In genomic region chr3:142568393-142569017, GRCh38 we compare ENCODE assay signal across 16 cellular contexts. TPM values are rescaled to one million over a fixed set of nuclear protein-coding genes. Genes with fewer than 3 reads are reported as not detected.
DNase-seq lines count a peak whose midpoint lies in the region; ATAC-seq, FAIRE-seq and TF ChIP-seq lines count a peak whose summit lies in the region.
"Had no signal": no experiment of that assay in that cellular context is flagged by ENCODE, and none has a peak within 500 bp of the region (broad histone marks: within the 10 kb centered on the region; RNA-seq: fewer than 3 reads in every experiment).

No MANE protein-coding gene starts in this region.

- H4K91ac ChIP-seq in mesenchymal stem cell (ENCODE audit: low read length): peak overlapping the region; percentile 72

- H3K4ac ChIP-seq in mesenchymal stem cell (ENCODE audit: low read depth in 1 of 2, low read length in 2 of 2): no peak overlapping the region

- peaks cover 29% of the 10 kb centered on the region for H3K79me1 ChIP-seq in mesenchymal stem cell (replicated peaks; ENCODE audit: low read length, poor library complexity, severe bottlenecking)

- ATAC-seq in GM23338 (peak; percentile 97), K562 (peak; percentile 64), foreskin keratinocyte (no peak), GM19463 (IDR thresholded peaks at IDR 0.05; ENCODE audit: unreplicated experiment) (no peak)

- no peaks in the 10 kb centered on the region for H3K9me2 ChIP-seq in GM23338 (ENCODE audit: insufficient read depth)

- no peak overlapping the region for H3K9ac ChIP-seq in K562 (ENCODE audit: insufficient read depth in 1 of 2, low read depth in 2 of 2, low read length in 2 of 2)
- H3K9ac ChIP-seq in mesenchymal stem cell (ENCODE audit: low read length): no peak overlapping the region

- H2BK5ac ChIP-seq in mesenchymal stem cell (ENCODE audit: low read depth, low read length, poor library complexity, severe bottlenecking): no peak overlapping the region

- H3K14ac ChIP-seq in mesenchymal stem cell (ENCODE audit: low read length in 2 of 2): no peak overlapping the region

- H3K9me3 ChIP-seq in K562 (replicated peaks; ENCODE audit: control insufficient read depth, insufficient read depth, low read depth, low read length) (no peaks in the 10 kb centered on the region), mesenchymal stem cell (ENCODE audit: control insufficient read depth, low read length) (no peaks in the 10 kb centered on the region)

- TF ChIP-seq CTCF in GM23338 (conservative IDR thresholded peaks at IDR 0.05; ENCODE audit: low read depth in 2 of 2) (no peak), K562 (IDR thresholded peaks at IDR 0.05 in 2 of 3, conservative IDR thresholded peaks at IDR 0.05 in 1 of 3; ENCODE audit: insufficient read depth in 2 of 3, low read depth in 1 of 3, low read length in 3 of 3) (no peak), foreskin keratinocyte (conservative IDR thresholded peaks at IDR 0.05) (no peak)

- H4K20me1 ChIP-seq in GM23338 (replicated peaks; ENCODE audit: insufficient read depth) (no peaks in the 10 kb centered on the region; the same call in 1 of the 2 replicates), K562 (replicated peaks; ENCODE audit: control insufficient read depth, insufficient read depth, low read length) (no peaks in the 10 kb centered on the region)

- no peak overlapping the region for H2AK5ac ChIP-seq in mesenchymal stem cell (ENCODE audit: low read length, severe bottlenecking)

- H3K27ac Mint-ChIP-seq in GM23338: no peak overlapping the region

- peak overlapping the region in 1 of 2 experiments; percentile 35 for H3K18ac ChIP-seq in mesenchymal stem cell (ENCODE audit: low read depth in 1 of 2, low read length in 2 of 2)

- TF ChIP-seq EP300 in K562 (IDR thresholded peaks at IDR 0.05; ENCODE audit: low read length): no peak

- H3K4me3 ChIP-seq in GM23338 (peak overlapping the region; percentile 43; the same call in 1 of the 2 replicates), K562 (no peak overlapping the region), mesenchymal stem cell (ENCODE audit: insufficient read depth in 1 of 2, low read depth in 1 of 2, low read length in 2 of 2) (no peak overlapping the region)
- H3K4me3 ChIP-seq: PC-9 had no signal

- peaks cover 8% of the 10 kb centered on the region; the same call in 2 of the 3 replicates for H3K36me3 Mint-ChIP-seq in GM23338 (ENCODE audit: low read depth)

- no peak overlapping the region for H3K23ac ChIP-seq in mesenchymal stem cell (ENCODE audit: low read length in 2 of 2)

- intact Hi-C loops in K562 (cut with micrococcal nuclease): no loop called here

- H3F3A ChIP-seq in GM23338 (replicated peaks; ENCODE audit: low read depth): no peaks in the 10 kb centered on the region

- H2AFZ ChIP-seq in GM23338: peak overlapping the region; percentile 54; the same call in 1 of the 2 replicates
- no peak overlapping the region for H2AFZ ChIP-seq in K562 (ENCODE audit: low read depth, low read length)
- no peak overlapping the region for H2AFZ ChIP-seq in mesenchymal stem cell (ENCODE audit: low read depth, low read length)
- H2AFZ ChIP-seq: PC-9 had no signal

- H3K4me3 Mint-ChIP-seq in GM23338: peak overlapping the region; percentile 2; the same call in 1 of the 3 replicates

- POLR2A ChIA-PET in K562 (lab: Yijun Ruan, JAX): interaction anchor here (0.6 to 1.0 kb wide), 2 partner anchors 21 to 551 kb away, joined by 3 to 4 read pairs; partner anchors contain the start of gene CHST2

- H3K9me1 ChIP-seq in K562 (ENCODE audit: control insufficient read depth, insufficient read depth, low read length): no peaks in the 10 kb centered on the region

- no peaks in the 10 kb centered on the region for H3K9me3 Mint-ChIP-seq in GM23338

- no peak for TF ChIP-seq RAD21 in K562 (CRISPR knock-in tag; conservative IDR thresholded peaks at IDR 0.05 in 1 of 2, IDR thresholded peaks at IDR 0.05 in 1 of 2)

- H3K79me2 ChIP-seq in GM23338 (replicated peaks; ENCODE audit: insufficient read depth) (peaks cover 23% of the 10 kb centered on the region), K562 (ENCODE audit: control insufficient read depth, insufficient read depth, low read length) (peaks cover 44% of the 10 kb centered on the region)

- H3K27ac ChIP-seq in GM23338 (ENCODE audit: low read depth) (no peak overlapping the region), K562 (ENCODE audit: extremely low read depth, low read depth, low read length) (no peak overlapping the region), mesenchymal stem cell (ENCODE audit: low read length, poor library complexity, severe bottlenecking) (no peak overlapping the region), foreskin keratinocyte (no peak overlapping the region)
- H3K27ac ChIP-seq: PC-9 had no signal

- H2BK15ac ChIP-seq in mesenchymal stem cell (ENCODE audit: low read depth, poor library complexity, severe bottlenecking): no peak overlapping the region

- H3K4me2 ChIP-seq in GM23338: peak overlapping the region; percentile 63; the same call in 1 of the 2 replicates
- no peak overlapping the region for H3K4me2 ChIP-seq in K562 (ENCODE audit: insufficient read depth, low read length)
- no peak overlapping the region for H3K4me2 ChIP-seq in mesenchymal stem cell (ENCODE audit: low read length, poor library complexity, severe bottlenecking)
- H3K4me2 ChIP-seq: PC-9 had no signal

- DNase-seq in COLO668 (lab: John Stamatoyannopoulos, UW; ENCODE audit: unreplicated experiment): peak; percentile 1
- peak; percentile 92 for DNase-seq in GM23338 (ENCODE audit: low spot score)
- peak in 3 of 4 experiments; percentile 9 to 25 (median 19) for DNase-seq in K562 (ENCODE audit: extremely low read depth in 1 of 4, low spot score in 3 of 4)
- no peak for DNase-seq in mesenchymal stem cell
- no peak for DNase-seq in erythroblast (lab: John Stamatoyannopoulos, UW)
- DNase-seq in foreskin keratinocyte: no peak
- DNase-seq in NAMALWA (ENCODE audit: low spot score): no peak
- DNase-seq: AML-193, HCEC 1CT, KBM-7, NCI-H1092, NCI-H1694 treated with DMSO at 0.1 percent for 48 hours, NCI-H446 treated with DMSO at 0.1 percent for 48 hours, NCI-H774, PC-9 had no signal

- no TSS peak for BruUV-seq in K562 (replicated peaks; lab: Mats Ljungman, UMichigan)

- CTCF ChIA-PET in K562 (lab: Yijun Ruan, JAX; ENCODE audit: low intra/inter-chr PET ratio): no interaction called here

- H3K36me3 ChIP-seq in GM23338 (ENCODE audit: insufficient read depth) (no peaks in the 10 kb centered on the region), K562 (ENCODE audit: control insufficient read depth, insufficient read depth, low read length) (peaks cover 50% of the 10 kb centered on the region), mesenchymal stem cell (ENCODE audit: control insufficient read depth in 1 of 2, insufficient read depth in 2 of 2, low read depth in 1 of 2, low read length in 2 of 2) (peaks cover 5 to 30% of the 10 kb centered on the region in 2 experiments)

- no peak for FAIRE-seq in K562 (lab: Jason Lieb, UNC)

- H2BK12ac ChIP-seq in mesenchymal stem cell (ENCODE audit: low read length in 2 of 2): no peak overlapping the region

- in situ Hi-C loops in K562 (cut with MboI): no loop called here

- H3K4me1 ChIP-seq in GM23338 (ENCODE audit: insufficient read depth): no peaks in the 10 kb centered on the region
- peaks cover 0 to 7% of the 10 kb centered on the region in 2 experiments; a peak in 2 of 5 replicates for H3K4me1 ChIP-seq in K562 (replicated peaks in 1 of 2; ENCODE audit: control insufficient read depth in 2 of 2, insufficient read depth in 2 of 2, low read length in 2 of 2)
- peaks cover 6% of the 10 kb centered on the region for H3K4me1 ChIP-seq in mesenchymal stem cell (ENCODE audit: control insufficient read depth, insufficient read depth, low read depth, low read length)
- H3K4me1 ChIP-seq in foreskin keratinocyte: no peaks in the 10 kb centered on the region

- H3K27me3 ChIP-seq in GM23338 (ENCODE audit: insufficient read depth) (no peaks in the 10 kb centered on the region), K562 (ENCODE audit: control insufficient read depth in 2 of 2, insufficient read depth in 2 of 2, low read length in 2 of 2) (no peaks in the 10 kb centered on the region), mesenchymal stem cell (ENCODE audit: control insufficient read depth in 1 of 2, insufficient read depth in 1 of 2, low read length in 2 of 2) (no peaks in the 10 kb centered on the region), foreskin keratinocyte (no peaks in the 10 kb centered on the region)

- peaks cover 3% of the 10 kb centered on the region; the same call in 1 of the 3 replicates for H3K4me1 Mint-ChIP-seq in GM23338

- WGBS in K562 (ENCODE audit: insufficient coverage, low coverage, missing lambda C conversion rate): 93% methylated on average over 20 of the region's 21 CpGs
- WGBS in mesenchymal stem cell: 88% methylated on average over 21 of the region's 21 CpGs

- H3K27me3 Mint-ChIP-seq in GM23338 (ENCODE audit: insufficient read depth, low read depth, poor library complexity): no peaks in the 10 kb centered on the region

- no peak overlapping the region for H2BK120ac ChIP-seq in mesenchymal stem cell (ENCODE audit: low read depth, low read length)

- H4K8ac ChIP-seq in mesenchymal stem cell (ENCODE audit: low read length): no peak overlapping the region

- TF ChIP-seq POLR2A in K562 (conservative IDR thresholded peaks at IDR 0.05) (no peak), erythroblast (IDR thresholded peaks at IDR 0.05; ENCODE audit: low read length) (no peak)

RNA-seq across cellular contexts. Expression of gene ATR, which starts 10.0 kb away (rescaled TPM):
- 32.4 and 39.1 TPM in 2 replicates for total RNA-seq in GM23338 (2014; rRNA removed; shearing (Covaris generic))
- polyA plus RNA-seq in GM23338 (2016; fragmentation: Nextera tagmentation; extraction: Ambion mirVana): 28.4 and 29.7 TPM in 2 replicates
- total RNA-seq in K562 (2011; cell fraction: chromatin; rRNA removed; ENCODE audit: low replicate concordance): 37.1 and 152 TPM in 2 replicates
- total RNA-seq in K562 (2011; cell fraction: nucleolus; rRNA removed): 15.7 and 24.5 TPM in 2 replicates
- total RNA-seq in K562 (2011; cell fraction: nucleoplasm; rRNA removed): 41.6 and 44.8 TPM in 2 replicates
- 20.7 and 23.2 TPM in 2 replicates for total RNA-seq in K562 (2014; rRNA removed)
- 37.4 and 41.5 TPM in 2 replicates for total RNA-seq in K562 (2014; rRNA removed; fragmentation: Illumina TruSeq; extraction: Trizol)
- total RNA-seq in K562 (2015; rRNA removed; fragmentation: Illumina TruSeq; extraction: Trizol): 37.0 and 37.8 TPM in 2 replicates
- total RNA-seq in K562 (2021): 27.2 and 28.9 TPM in 2 replicates
- 22.9 and 33.6 TPM in 2 replicates for polyA plus RNA-seq in K562 (2011; rRNA removed)
- 4.5 and 8.3 TPM in 2 replicates for polyA plus RNA-seq in K562 (2011; cell fraction: cytosol; rRNA removed)
- polyA plus RNA-seq in K562 (2011; cell fraction: nucleus; rRNA removed): 30.9 and 39.1 TPM in 2 replicates
- 14.8 and 17.1 TPM in 2 replicates for polyA plus RNA-seq in K562 (2012)
- 16.8 and 21.9 TPM in 2 replicates for polyA plus RNA-seq in K562 (2014; fragmentation: Illumina TruSeq; extraction: Trizol)
- 10 to 100 TPM; 19.8 to 20.3 TPM for polyA plus RNA-seq in K562 (2014; fragmentation: Nextera tagmentation; extraction: Ambion mirVana)
- polyA plus RNA-seq in K562 (2014; rRNA removed): 18.0 and 21.4 TPM in 2 replicates
- polyA minus RNA-seq in K562 (2011; rRNA and poly(A)+ RNA removed): 66.9 and 67.3 TPM in 2 replicates
- 18.6 and 25.4 TPM in 2 replicates for polyA minus RNA-seq in K562 (2011; cell fraction: cytosol; rRNA and poly(A)+ RNA removed)
- polyA minus RNA-seq in K562 (2011; cell fraction: nucleus; rRNA and poly(A)+ RNA removed): 40.7 and 69.0 TPM in 2 replicates
- polyA plus RNA-seq in mesenchymal stem cell (2013, experiment 1 of 2): 10.0 TPM
- polyA plus RNA-seq in mesenchymal stem cell (2013, experiment 2 of 2): 11.1 TPM
- 27.3 and 29.3 TPM in 2 replicates for total RNA-seq in foreskin keratinocyte
- polyA plus RNA-seq in foreskin keratinocyte: 12.9 and 15.9 TPM in 2 replicates

RNA-seq across cellular contexts. Expression of gene PLS1, which starts 27.7 kb away (rescaled TPM):
- total RNA-seq in GM23338 (2014; rRNA removed; shearing (Covaris generic)): 39.0 and 42.2 TPM in 2 replicates
- polyA plus RNA-seq in GM23338 (2016; fragmentation: Nextera tagmentation; extraction: Ambion mirVana) (18.0 and 18.4 TPM in 2 replicates), K562 (2011; rRNA removed) (10.8 and 20.1 TPM in 2 replicates), K562 (2014; fragmentation: Illumina TruSeq; extraction: Trizol) (9.9 and 13.0 TPM in 2 replicates), K562 (2014; fragmentation: Nextera tagmentation; extraction: Ambion mirVana) (10 to 100 TPM; 10.6 to 21.3 TPM), K562 (2014; rRNA removed) (6.1 and 11.0 TPM in 2 replicates), foreskin keratinocyte (3.8 and 6.1 TPM in 2 replicates)
- total RNA-seq in K562 (2011; cell fraction: chromatin; rRNA removed; ENCODE audit: low replicate concordance): 6.6 and 24.4 TPM in 2 replicates
- 1.8 and 2.2 TPM in 2 replicates for total RNA-seq in K562 (2011; cell fraction: nucleolus; rRNA removed)
- 10.0 and 11.6 TPM in 2 replicates for total RNA-seq in K562 (2011; cell fraction: nucleoplasm; rRNA removed)
- total RNA-seq in K562 (2014; rRNA removed) (7.8 and 9.5 TPM in 2 replicates), K562 (2014; rRNA removed; fragmentation: Illumina TruSeq; extraction: Trizol) (16.2 and 17.8 TPM in 2 replicates), K562 (2015; rRNA removed; fragmentation: Illumina TruSeq; extraction: Trizol) (11.9 and 13.7 TPM in 2 replicates), K562 (2021) (9.0 and 11.5 TPM in 2 replicates), foreskin keratinocyte (15.8 and 20.6 TPM in 2 replicates)
- 3.5 and 6.8 TPM in 2 replicates for polyA plus RNA-seq in K562 (2011; cell fraction: cytosol; rRNA removed)
- polyA plus RNA-seq in K562 (2011; cell fraction: nucleus; rRNA removed): 4.2 and 4.5 TPM in 2 replicates
- 6.4 and 7.2 TPM in 2 replicates for polyA plus RNA-seq in K562 (2012)
- polyA minus RNA-seq in K562 (2011; rRNA and poly(A)+ RNA removed): 23.9 and 26.7 TPM in 2 replicates
- polyA minus RNA-seq in K562 (2011; cell fraction: cytosol; rRNA and poly(A)+ RNA removed): 6.5 and 10.6 TPM in 2 replicates
- polyA minus RNA-seq in K562 (2011; cell fraction: nucleus; rRNA and poly(A)+ RNA removed): 5.5 and 10.4 TPM in 2 replicates
- 0.68 TPM for polyA plus RNA-seq in mesenchymal stem cell (2013, experiment 1 of 2)
- polyA plus RNA-seq in mesenchymal stem cell (2013, experiment 2 of 2): 0.70 TPM

Comparison
In these comparisons a context has a peak if more than half of its experiments do, and no peak if none do; other contexts are left out.
1. DNase-seq: peak in COLO668 (single experiment), GM23338 (single experiment) and K562 (3 of 4); none in mesenchymal stem cell (single experiment), erythroblast (0 of 2), foreskin keratinocyte (0 of 2) and NAMALWA (single experiment).
2. ATAC-seq: peak in GM23338 (single experiment) and K562 (single experiment); none in foreskin keratinocyte (single experiment) and GM19463 (single experiment).